8 cellular contexts compared by ENCODE assay signal in genomic region chr3:26750263-26750662, GRCh38.
"Had no signal": no experiment of that assay in that cellular context is flagged by ENCODE, and none has a peak within 500 bp of the region (broad histone marks: within the 10 kb centered on the region; RNA-seq: fewer than 3 reads in every experiment).

No MANE protein-coding gene starts in this region.

- DNase-seq: GDM1, GF-D8 had no signal

- H3K4me3 ChIP-seq: GM12878 had no signal

- ATAC-seq: GM12878 had no signal

- FAIRE-seq: G401.6, GM12878, GM12891, GM12892, GM18507, GM19239 had no signal
